ENCODE assay signal across 10 cellular contexts in genomic region chr19:10817291-10818038, GRCh38. TPM values are rescaled to one million over a fixed set of nuclear protein-coding genes. Genes with fewer than 3 reads are reported as not detected.
DNase-seq lines count a peak whose midpoint lies in the region; ATAC-seq and TF ChIP-seq lines count a peak whose summit lies in the region.
"Had no signal": no experiment of that assay in that cellular context is flagged by ENCODE, and none has a peak within 500 bp of the region (broad histone marks: within the 10 kb centered on the region; RNA-seq: fewer than 3 reads in every experiment).

No MANE protein-coding gene starts in this region.

- 73 to 76% methylated on average over 42 of the region's 42 CpGs for WGBS in esophagus, 2 donors
- WGBS in upper lobe of left lung, 2 donors, result 72 to 86% methylated on average over 22 to 35 of the region's 42 CpGs

- H3K9me3 ChIP-seq in esophagus (ENCODE audit: control insufficient read depth in 2 of 2, insufficient read depth in 1 of 2, low read depth in 1 of 2, low read length in 1 of 2) (no peaks in the 10 kb centered on the region), upper lobe of left lung (no peaks in the 10 kb centered on the region), HAP-1 (no peaks in the 10 kb centered on the region)

- peak; percentile 19 to 83 for ATAC-seq in upper lobe of left lung (ENCODE audit: low FRiP score in 2 of 2)

- no peak for TF ChIP-seq CTCF in upper lobe of left lung (IDR thresholded peaks at IDR 0.05)

- DNase-seq in myocyte (ENCODE audit: low read depth) (peak; percentile 52), upper lobe of left lung (peak in 1 of 2 donors; percentile 86), ACHN (no peak), NCI-H1417 (lab: John Stamatoyannopoulos, UW) (no peak), HAP-1 (ENCODE audit: low spot score in 2 of 2) (no peak)
- DNase-seq: activated T-cell treated with anti-CD3 and anti-CD28 coated beads, Interleukin-2, amount 50 U/mL, for 48 hours; head of caudate nucleus; SIG-M5 had no signal

- TF ChIP-seq EP300 in upper lobe of left lung (IDR thresholded peaks at IDR 0.05), result no peak

- H3K4me3 ChIP-seq in esophagus (ENCODE audit: low read depth in 1 of 2, low read length in 2 of 2), result peak overlapping the region in 1 of 2 donors; percentile 5
- peak overlapping the region in 3 of 4 donors; percentile 20 to 34 (median 33) for H3K4me3 ChIP-seq in upper lobe of left lung
- no peak overlapping the region for H3K4me3 ChIP-seq in HAP-1

- H3K36me3 ChIP-seq in esophagus (ENCODE audit: control insufficient read depth in 2 of 2, insufficient read depth in 2 of 2, low read length in 1 of 2) (peaks cover 7 to 48% of the 10 kb centered on the region in 2 donors), upper lobe of left lung (peaks cover 33 to 95% (median 79%) of the 10 kb centered on the region in 4 donors), HAP-1 (replicated peaks) (peaks cover 29% of the 10 kb centered on the region)

- in situ Hi-C loops in ACHN (cut with HindIII; ENCODE audit: low pct_ligation_motif_present, low pct_unique_long_range_greater_than_20kb, low sequenced_read_pairs), result no loop called here
- in situ Hi-C loops in HAP-1 (cut with MboI; ENCODE audit: low sequenced_read_pairs), result no loop called here

- TF ChIP-seq POLR2A in upper lobe of left lung (IDR thresholded peaks at IDR 0.05), result no peak

- H3K27me3 ChIP-seq in esophagus (ENCODE audit: control insufficient read depth in 1 of 2, insufficient read depth in 2 of 2, low read length in 2 of 2) (no peaks in the 10 kb centered on the region), upper lobe of left lung (no peaks in the 10 kb centered on the region), HAP-1 (ENCODE audit: low read depth) (no peaks in the 10 kb centered on the region)

- H3K27ac ChIP-seq in esophagus (ENCODE audit: low read depth in 2 of 2, low read length in 1 of 2), result peak overlapping the region; percentile 37 to 46
- H3K27ac ChIP-seq in upper lobe of left lung, result peak overlapping the region; percentile 56 to 79 (median 68)

- peaks cover 0 to 3% of the 10 kb centered on the region in 2 donors for H3K4me1 ChIP-seq in esophagus (ENCODE audit: control insufficient read depth in 2 of 2, insufficient read depth in 2 of 2, low read length in 1 of 2)
- peaks cover 4 to 10% (median 7%) of the 10 kb centered on the region in 4 donors for H3K4me1 ChIP-seq in upper lobe of left lung
- H3K4me1 ChIP-seq in HAP-1, result no peaks in the 10 kb centered on the region

TF ChIP-seq in PFSK-1, 5 proteins besides CTCF, POLR2A, EP300 and RAD21:
- TF ChIP-seq SIN3A (IDR thresholded peaks at IDR 0.05; ENCODE audit: borderline replicate concordance, insufficient read depth, low read length) (peak; percentile 72; the same call in 1 of the 2 replicates), POLR2AphosphoS5 (IDR thresholded peaks at IDR 0.05; ENCODE audit: low read depth, low read length) (peak; percentile 87), TAF1 (IDR thresholded peaks at IDR 0.05; ENCODE audit: borderline replicate concordance, insufficient read depth, low read length) (peak; percentile 59; the same call in 1 of the 2 replicates), FOXP2 (optimal IDR thresholded peaks at IDR 0.05; ENCODE audit: borderline replicate concordance, extremely low read depth, extremely low read length, insufficient read depth) (peak; percentile 46)
- TF ChIP-seq, protein P1, sequence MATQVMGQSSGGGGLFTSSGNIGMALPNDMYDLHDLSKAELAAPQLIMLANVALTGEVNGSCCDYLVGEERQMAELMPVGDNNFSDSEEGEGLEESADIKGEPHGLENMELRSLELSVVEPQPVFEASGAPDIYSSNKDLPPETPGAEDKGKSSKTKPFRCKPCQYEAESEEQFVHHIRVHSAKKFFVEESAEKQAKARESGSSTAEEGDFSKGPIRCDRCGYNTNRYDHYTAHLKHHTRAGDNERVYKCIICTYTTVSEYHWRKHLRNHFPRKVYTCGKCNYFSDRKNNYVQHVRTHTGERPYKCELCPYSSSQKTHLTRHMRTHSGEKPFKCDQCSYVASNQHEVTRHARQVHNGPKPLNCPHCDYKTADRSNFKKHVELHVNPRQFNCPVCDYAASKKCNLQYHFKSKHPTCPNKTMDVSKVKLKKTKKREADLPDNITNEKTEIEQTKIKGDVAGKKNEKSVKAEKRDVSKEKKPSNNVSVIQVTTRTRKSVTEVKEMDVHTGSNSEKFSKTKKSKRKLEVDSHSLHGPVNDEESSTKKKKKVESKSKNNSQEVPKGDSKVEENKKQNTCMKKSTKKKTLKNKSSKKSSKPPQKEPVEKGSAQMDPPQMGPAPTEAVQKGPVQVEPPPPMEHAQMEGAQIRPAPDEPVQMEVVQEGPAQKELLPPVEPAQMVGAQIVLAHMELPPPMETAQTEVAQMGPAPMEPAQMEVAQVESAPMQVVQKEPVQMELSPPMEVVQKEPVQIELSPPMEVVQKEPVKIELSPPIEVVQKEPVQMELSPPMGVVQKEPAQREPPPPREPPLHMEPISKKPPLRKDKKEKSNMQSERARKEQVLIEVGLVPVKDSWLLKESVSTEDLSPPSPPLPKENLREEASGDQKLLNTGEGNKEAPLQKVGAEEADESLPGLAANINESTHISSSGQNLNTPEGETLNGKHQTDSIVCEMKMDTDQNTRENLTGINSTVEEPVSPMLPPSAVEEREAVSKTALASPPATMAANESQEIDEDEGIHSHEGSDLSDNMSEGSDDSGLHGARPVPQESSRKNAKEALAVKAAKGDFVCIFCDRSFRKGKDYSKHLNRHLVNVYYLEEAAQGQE (IDR thresholded peaks at IDR 0.05; ENCODE audit: insufficient read depth in 1 of 2, low read depth in 2 of 2, low read length in 2 of 2), result peak in 1 of 2 experiments; percentile 48; a peak in 1 of 4 replicates

RNA-seq across cellular contexts. Expression of gene TMED1, which starts 18.5 kb away (rescaled TPM):
- polyA plus RNA-seq in PFSK-1 (2012; ENCODE audit: insufficient read length, low read depth), result 97.3 TPM
- polyA plus RNA-seq in esophagus, result 10 to 100 TPM in 1 of 2 donors, 1 to 10 TPM in 1; 9.9 to 20.4 TPM
- total RNA-seq in myocyte, result 84.8 and 87.4 TPM in 2 replicates
- polyA plus RNA-seq in myocyte (2012), result 38.5 TPM
- 10 to 100 TPM; 11.3 to 40.7 (median 25.1) TPM for total RNA-seq in upper lobe of left lung

RNA-seq across cellular contexts. Expression of gene C19orf38, which starts 30.8 kb away (rescaled TPM):
- polyA plus RNA-seq in PFSK-1 (2012; ENCODE audit: insufficient read length, low read depth), result 0.44 TPM
- under 1 TPM; 0.19 to 0.20 TPM for polyA plus RNA-seq in esophagus
- total RNA-seq in myocyte (0.21 and 1.1 TPM in 2 replicates), upper lobe of left lung (10 to 100 TPM in 2 of 6 donors, 1 to 10 TPM in 4; 2.8 to 26.2 (median 6.8) TPM)
- 1.1 TPM for polyA plus RNA-seq in myocyte (2012)

RNA-seq across cellular contexts. Expression of gene CARM1, which starts 53.9 kb away (rescaled TPM):
- 112 TPM for polyA plus RNA-seq in PFSK-1 (2012; ENCODE audit: insufficient read length, low read depth)
- 10 to 100 TPM; 28.5 to 35.7 TPM for polyA plus RNA-seq in esophagus
- 37.1 and 42.6 TPM in 2 replicates for total RNA-seq in myocyte
- polyA plus RNA-seq in myocyte (2012), result 48.9 TPM
- 10 to 100 TPM; 19.0 to 30.6 (median 25.3) TPM for total RNA-seq in upper lobe of left lung
